In the genomic region with DNA sequence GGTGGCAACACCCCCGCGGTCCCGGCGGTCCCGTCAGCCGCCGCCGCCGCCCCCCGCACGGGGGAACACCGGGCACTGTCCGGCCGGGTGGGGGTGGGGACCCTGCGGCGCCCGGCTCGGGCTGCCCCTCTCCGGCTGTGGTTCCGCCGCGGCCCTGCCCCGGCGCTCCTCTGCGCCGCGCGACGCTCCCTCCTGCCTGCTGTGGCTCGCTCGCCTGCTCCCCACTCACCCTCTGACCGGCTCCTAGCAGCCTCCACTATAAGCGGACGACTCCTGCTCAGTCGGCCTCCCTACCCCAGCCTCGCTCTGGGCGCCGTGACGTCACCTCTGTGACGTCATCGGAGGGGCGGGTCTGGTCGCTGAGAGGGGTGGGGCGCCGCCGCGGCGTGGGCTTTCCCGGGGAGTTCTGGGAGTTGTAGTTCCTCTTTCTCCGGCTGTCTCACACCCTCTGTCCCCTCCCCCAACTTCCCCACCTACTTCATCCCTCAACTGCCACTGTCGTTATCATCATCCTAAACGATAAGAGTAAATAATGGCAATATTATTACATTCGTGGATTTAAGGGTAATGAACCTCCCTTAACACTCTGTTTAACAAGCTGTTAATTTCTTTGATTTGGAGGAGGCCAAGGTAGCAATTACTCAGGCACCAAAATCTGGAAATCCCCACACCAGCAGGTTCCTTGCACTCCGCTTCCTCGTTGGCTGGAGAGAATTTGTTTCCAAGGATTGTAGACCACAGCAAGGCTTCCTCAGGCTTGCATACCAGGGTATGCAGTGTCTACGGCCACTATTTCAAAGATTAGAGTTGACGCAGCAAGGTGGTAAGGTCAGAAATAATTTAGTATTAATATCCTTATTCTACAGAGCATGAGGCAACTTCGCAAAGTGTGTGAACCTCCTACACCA, we compare ENCODE assay signal across 1 cellular context.
A peak's percentile ranks its signal among the peaks of the same experiment; 100 is the strongest.
TF ChIP-seq lines count a peak whose summit lies in the region.

A gene (minus strand): TSS at position 308 of the 908 bp plus-strand sequence. CDS start 405 bp downstream, outside the sequence.

TF ChIP-seq in HEK293, 187 proteins besides CTCF, POLR2A, EP300 and RAD21 (continued from another document and continues in another):
- TF ChIP-seq, protein P1, sequence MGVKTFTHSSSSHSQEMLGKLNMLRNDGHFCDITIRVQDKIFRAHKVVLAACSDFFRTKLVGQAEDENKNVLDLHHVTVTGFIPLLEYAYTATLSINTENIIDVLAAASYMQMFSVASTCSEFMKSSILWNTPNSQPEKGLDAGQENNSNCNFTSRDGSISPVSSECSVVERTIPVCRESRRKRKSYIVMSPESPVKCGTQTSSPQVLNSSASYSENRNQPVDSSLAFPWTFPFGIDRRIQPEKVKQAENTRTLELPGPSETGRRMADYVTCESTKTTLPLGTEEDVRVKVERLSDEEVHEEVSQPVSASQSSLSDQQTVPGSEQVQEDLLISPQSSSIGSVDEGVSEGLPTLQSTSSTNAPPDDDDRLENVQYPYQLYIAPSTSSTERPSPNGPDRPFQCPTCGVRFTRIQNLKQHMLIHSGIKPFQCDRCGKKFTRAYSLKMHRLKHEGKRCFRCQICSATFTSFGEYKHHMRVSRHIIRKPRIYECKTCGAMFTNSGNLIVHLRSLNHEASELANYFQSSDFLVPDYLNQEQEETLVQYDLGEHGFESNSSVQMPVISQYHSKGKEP (tag by site-specific recombination; IDR thresholded peaks at IDR 0.05): peak; percentile 23; the same call in 1 of the 2 replicates
- no peak for TF ChIP-seq ZNF157 (tag by site-specific recombination; IDR thresholded peaks at IDR 0.05)
- TF ChIP-seq, protein P2, sequence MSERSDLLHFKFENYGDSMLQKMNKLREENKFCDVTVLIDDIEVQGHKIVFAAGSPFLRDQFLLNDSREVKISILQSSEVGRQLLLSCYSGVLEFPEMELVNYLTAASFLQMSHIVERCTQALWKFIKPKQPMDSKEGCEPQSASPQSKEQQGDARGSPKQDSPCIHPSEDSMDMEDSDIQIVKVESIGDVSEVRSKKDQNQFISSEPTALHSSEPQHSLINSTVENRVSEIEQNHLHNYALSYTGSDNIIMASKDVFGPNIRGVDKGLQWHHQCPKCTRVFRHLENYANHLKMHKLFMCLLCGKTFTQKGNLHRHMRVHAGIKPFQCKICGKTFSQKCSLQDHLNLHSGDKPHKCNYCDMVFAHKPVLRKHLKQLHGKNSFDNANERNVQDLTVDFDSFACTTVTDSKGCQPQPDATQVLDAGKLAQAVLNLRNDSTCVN (tag by site-specific recombination; optimal IDR thresholded peaks at IDR 0.05): peak; percentile 48
- no peak; the same call in 1 of the 2 replicates for TF ChIP-seq IKZF3 (tag by site-specific recombination; IDR thresholded peaks at IDR 0.05)
- peak; percentile 14; the same call in 1 of the 2 replicates for TF ChIP-seq YY1 (tag by site-specific recombination; IDR thresholded peaks at IDR 0.05)
- TF ChIP-seq ZNF785 (tag by site-specific recombination; IDR thresholded peaks at IDR 0.05): no peak
- TF ChIP-seq ZBTB21 (tag by site-specific recombination; IDR thresholded peaks at IDR 0.05): peak; percentile 100
- peak; percentile 98 for TF ChIP-seq KLF16 (tag by site-specific recombination; IDR thresholded peaks at IDR 0.05)
- no peak for TF ChIP-seq ZNF112 (tag by site-specific recombination; IDR thresholded peaks at IDR 0.05)
- TF ChIP-seq ZNF211 (tag by site-specific recombination; IDR thresholded peaks at IDR 0.05; ENCODE audit: low read depth): no peak
- TF ChIP-seq ZNF138 (tag by site-specific recombination; IDR thresholded peaks at IDR 0.05; ENCODE audit: borderline replicate concordance): no peak
- TF ChIP-seq, protein P3, sequence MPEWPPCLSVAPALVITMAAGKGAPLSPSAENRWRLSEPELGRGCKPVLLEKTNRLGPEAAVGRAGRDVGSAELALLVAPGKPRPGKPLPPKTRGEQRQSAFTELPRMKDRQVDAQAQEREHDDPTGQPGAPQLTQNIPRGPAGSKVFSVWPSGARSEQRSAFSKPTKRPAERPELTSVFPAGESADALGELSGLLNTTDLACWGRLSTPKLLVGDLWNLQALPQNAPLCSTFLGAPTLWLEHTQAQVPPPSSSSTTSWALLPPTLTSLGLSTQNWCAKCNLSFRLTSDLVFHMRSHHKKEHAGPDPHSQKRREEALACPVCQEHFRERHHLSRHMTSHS (tag by site-specific recombination; IDR thresholded peaks at IDR 0.05): no peak
- TF ChIP-seq ZEB2 (tag by site-specific recombination; IDR thresholded peaks at IDR 0.05): peak; percentile 65
- TF ChIP-seq ZNF621 (tag by site-specific recombination; IDR thresholded peaks at IDR 0.05): no peak
- no peak for TF ChIP-seq HOXC10 (CRISPR knock-in tag; IDR thresholded peaks at IDR 0.05)
- TF ChIP-seq, protein P4, sequence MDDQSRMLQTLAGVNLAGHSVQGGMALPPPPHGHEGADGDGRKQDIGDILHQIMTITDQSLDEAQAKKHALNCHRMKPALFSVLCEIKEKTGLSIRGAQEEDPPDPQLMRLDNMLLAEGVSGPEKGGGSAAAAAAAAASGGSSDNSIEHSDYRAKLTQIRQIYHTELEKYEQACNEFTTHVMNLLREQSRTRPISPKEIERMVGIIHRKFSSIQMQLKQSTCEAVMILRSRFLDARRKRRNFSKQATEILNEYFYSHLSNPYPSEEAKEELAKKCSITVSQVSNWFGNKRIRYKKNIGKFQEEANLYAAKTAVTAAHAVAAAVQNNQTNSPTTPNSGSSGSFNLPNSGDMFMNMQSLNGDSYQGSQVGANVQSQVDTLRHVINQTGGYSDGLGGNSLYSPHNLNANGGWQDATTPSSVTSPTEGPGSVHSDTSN (CRISPR knock-in tag; IDR thresholded peaks at IDR 0.05): no peak; the same call in 1 of the 2 replicates
- TF ChIP-seq ZNF670 (tag by site-specific recombination; IDR thresholded peaks at IDR 0.05; ENCODE audit: low read depth): no peak
- TF ChIP-seq, protein P5, sequence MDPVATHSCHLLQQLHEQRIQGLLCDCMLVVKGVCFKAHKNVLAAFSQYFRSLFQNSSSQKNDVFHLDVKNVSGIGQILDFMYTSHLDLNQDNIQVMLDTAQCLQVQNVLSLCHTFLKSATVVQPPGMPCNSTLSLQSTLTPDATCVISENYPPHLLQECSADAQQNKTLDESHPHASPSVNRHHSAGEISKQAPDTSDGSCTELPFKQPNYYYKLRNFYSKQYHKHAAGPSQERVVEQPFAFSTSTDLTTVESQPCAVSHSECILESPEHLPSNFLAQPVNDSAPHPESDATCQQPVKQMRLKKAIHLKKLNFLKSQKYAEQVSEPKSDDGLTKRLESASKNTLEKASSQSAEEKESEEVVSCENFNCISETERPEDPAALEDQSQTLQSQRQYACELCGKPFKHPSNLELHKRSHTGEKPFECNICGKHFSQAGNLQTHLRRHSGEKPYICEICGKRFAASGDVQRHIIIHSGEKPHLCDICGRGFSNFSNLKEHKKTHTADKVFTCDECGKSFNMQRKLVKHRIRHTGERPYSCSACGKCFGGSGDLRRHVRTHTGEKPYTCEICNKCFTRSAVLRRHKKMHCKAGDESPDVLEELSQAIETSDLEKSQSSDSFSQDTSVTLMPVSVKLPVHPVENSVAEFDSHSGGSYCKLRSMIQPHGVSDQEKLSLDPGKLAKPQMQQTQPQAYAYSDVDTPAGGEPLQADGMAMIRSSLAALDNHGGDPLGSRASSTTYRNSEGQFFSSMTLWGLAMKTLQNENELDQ (tag by site-specific recombination; IDR thresholded peaks at IDR 0.05; ENCODE audit: low read depth): no peak
- 0 out of 2 replicates have a peak, but pooled peaks have one; percentile 41 for TF ChIP-seq ZNF626 (tag by site-specific recombination; IDR thresholded peaks at IDR 0.05)
- TF ChIP-seq ZNF2 (tag by site-specific recombination; IDR thresholded peaks at IDR 0.05): 0 out of 2 replicates have a peak, but pooled peaks have one; percentile 39
- peak; percentile 65; the same call in 1 of the 2 replicates for TF ChIP-seq ZNF184 (tag by site-specific recombination; IDR thresholded peaks at IDR 0.05)
- no peak for TF ChIP-seq ZNF571 (tag by site-specific recombination; IDR thresholded peaks at IDR 0.05)
- TF ChIP-seq, protein P6, sequence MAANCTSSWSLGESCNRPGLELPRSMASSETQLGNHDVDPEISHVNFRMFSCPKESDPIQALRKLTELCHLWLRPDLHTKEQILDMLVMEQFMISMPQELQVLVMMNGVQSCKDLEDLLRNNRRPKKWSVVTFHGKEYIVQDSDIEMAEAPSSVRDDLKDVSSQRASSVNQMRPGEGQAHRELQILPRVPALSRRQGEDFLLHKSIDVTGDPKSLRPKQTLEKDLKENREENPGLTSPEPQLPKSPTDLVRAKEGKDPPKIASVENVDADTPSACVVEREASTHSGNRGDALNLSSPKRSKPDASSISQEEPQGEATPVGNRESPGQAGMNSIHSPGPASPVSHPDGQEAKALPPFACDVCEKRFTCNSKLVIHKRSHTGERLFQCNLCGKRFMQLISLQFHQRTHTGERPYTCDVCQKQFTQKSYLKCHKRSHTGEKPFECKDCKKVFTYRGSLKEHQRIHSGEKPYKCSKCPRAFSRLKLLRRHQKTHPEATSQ (tag by site-specific recombination; IDR thresholded peaks at IDR 0.05): no peak
- peak; percentile 96 for TF ChIP-seq ZNF660 (tag by site-specific recombination; IDR thresholded peaks at IDR 0.05)
- TF ChIP-seq ZNF366 (tag by site-specific recombination; conservative IDR thresholded peaks at IDR 0.05): no peak
- TF ChIP-seq ZNF629 (tag by site-specific recombination; IDR thresholded peaks at IDR 0.05): peak; percentile 100
- TF ChIP-seq ZBTB7A (tag by site-specific recombination; IDR thresholded peaks at IDR 0.05; ENCODE audit: low read depth): no peak; the same call in 1 of the 2 replicates
- TF ChIP-seq ZNF426 (tag by site-specific recombination; IDR thresholded peaks at IDR 0.05): no peak
- TF ChIP-seq HOXA7 (CRISPR knock-in tag; IDR thresholded peaks at IDR 0.05; ENCODE audit: borderline replicate concordance): no peak
- TF ChIP-seq ZNF747 (tag by site-specific recombination; IDR thresholded peaks at IDR 0.05): no peak
- peak; percentile 66; the same call in 1 of the 2 replicates for TF ChIP-seq ZNF24 (tag by site-specific recombination; IDR thresholded peaks at IDR 0.05)
- no peak for TF ChIP-seq ZFP41 (tag by site-specific recombination; IDR thresholded peaks at IDR 0.05; ENCODE audit: borderline replicate concordance)
- peak; percentile 53 for TF ChIP-seq ZIC2 (tag by site-specific recombination; IDR thresholded peaks at IDR 0.05)
- TF ChIP-seq, protein P7, sequence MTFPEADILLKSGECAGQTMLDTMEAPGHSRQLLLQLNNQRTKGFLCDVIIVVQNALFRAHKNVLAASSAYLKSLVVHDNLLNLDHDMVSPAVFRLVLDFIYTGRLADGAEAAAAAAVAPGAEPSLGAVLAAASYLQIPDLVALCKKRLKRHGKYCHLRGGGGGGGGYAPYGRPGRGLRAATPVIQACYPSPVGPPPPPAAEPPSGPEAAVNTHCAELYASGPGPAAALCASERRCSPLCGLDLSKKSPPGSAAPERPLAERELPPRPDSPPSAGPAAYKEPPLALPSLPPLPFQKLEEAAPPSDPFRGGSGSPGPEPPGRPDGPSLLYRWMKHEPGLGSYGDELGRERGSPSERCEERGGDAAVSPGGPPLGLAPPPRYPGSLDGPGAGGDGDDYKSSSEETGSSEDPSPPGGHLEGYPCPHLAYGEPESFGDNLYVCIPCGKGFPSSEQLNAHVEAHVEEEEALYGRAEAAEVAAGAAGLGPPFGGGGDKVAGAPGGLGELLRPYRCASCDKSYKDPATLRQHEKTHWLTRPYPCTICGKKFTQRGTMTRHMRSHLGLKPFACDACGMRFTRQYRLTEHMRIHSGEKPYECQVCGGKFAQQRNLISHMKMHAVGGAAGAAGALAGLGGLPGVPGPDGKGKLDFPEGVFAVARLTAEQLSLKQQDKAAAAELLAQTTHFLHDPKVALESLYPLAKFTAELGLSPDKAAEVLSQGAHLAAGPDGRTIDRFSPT (tag by site-specific recombination; IDR thresholded peaks at IDR 0.05): no peak
- no peak for TF ChIP-seq ZNF777 (tag by site-specific recombination; IDR thresholded peaks at IDR 0.05; ENCODE audit: borderline replicate concordance)
- TF ChIP-seq ZNF423 (tag by site-specific recombination; IDR thresholded peaks at IDR 0.05): no peak
- peak; percentile 12; the same call in 1 of the 2 replicates for TF ChIP-seq FEZF1 (tag by site-specific recombination; IDR thresholded peaks at IDR 0.05)
- TF ChIP-seq, protein P8, sequence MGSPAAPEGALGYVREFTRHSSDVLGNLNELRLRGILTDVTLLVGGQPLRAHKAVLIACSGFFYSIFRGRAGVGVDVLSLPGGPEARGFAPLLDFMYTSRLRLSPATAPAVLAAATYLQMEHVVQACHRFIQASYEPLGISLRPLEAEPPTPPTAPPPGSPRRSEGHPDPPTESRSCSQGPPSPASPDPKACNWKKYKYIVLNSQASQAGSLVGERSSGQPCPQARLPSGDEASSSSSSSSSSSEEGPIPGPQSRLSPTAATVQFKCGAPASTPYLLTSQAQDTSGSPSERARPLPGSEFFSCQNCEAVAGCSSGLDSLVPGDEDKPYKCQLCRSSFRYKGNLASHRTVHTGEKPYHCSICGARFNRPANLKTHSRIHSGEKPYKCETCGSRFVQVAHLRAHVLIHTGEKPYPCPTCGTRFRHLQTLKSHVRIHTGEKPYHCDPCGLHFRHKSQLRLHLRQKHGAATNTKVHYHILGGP (tag by site-specific recombination; IDR thresholded peaks at IDR 0.05): no peak
- peak; percentile 96 for TF ChIP-seq ZBTB17 (tag by site-specific recombination; IDR thresholded peaks at IDR 0.05)
- no peak for TF ChIP-seq TRIM28 (IDR thresholded peaks at IDR 0.05; ENCODE audit: borderline replicate concordance, low read length)
- 0 out of 2 replicates have a peak, but pooled peaks have one; percentile 3 for TF ChIP-seq GFI1B (tag by site-specific recombination; IDR thresholded peaks at IDR 0.05)
- TF ChIP-seq ZSCAN23 (tag by site-specific recombination; IDR thresholded peaks at IDR 0.05): no peak
- TF ChIP-seq ZNF350 (tag by site-specific recombination; IDR thresholded peaks at IDR 0.05): no peak
- TF ChIP-seq SP3 (tag by site-specific recombination; IDR thresholded peaks at IDR 0.05): peak; percentile 95
- no peak for TF ChIP-seq ZNF169 (tag by site-specific recombination; IDR thresholded peaks at IDR 0.05)
- TF ChIP-seq ZNF510 (tag by site-specific recombination; IDR thresholded peaks at IDR 0.05; ENCODE audit: insufficient replicate concordance): no peak
- peak; percentile 78; the same call in 1 of the 2 replicates for TF ChIP-seq ZNF561 (tag by site-specific recombination; IDR thresholded peaks at IDR 0.05; ENCODE audit: borderline replicate concordance)
- TF ChIP-seq ZNF155 (tag by site-specific recombination; IDR thresholded peaks at IDR 0.05): no peak
- no peak for TF ChIP-seq ZNF473 (tag by site-specific recombination; IDR thresholded peaks at IDR 0.05)
- TF ChIP-seq ZNF707 (tag by site-specific recombination; IDR thresholded peaks at IDR 0.05): no peak
- TF ChIP-seq ZSCAN16 (tag by site-specific recombination; IDR thresholded peaks at IDR 0.05): no peak
- TF ChIP-seq, protein P9, sequence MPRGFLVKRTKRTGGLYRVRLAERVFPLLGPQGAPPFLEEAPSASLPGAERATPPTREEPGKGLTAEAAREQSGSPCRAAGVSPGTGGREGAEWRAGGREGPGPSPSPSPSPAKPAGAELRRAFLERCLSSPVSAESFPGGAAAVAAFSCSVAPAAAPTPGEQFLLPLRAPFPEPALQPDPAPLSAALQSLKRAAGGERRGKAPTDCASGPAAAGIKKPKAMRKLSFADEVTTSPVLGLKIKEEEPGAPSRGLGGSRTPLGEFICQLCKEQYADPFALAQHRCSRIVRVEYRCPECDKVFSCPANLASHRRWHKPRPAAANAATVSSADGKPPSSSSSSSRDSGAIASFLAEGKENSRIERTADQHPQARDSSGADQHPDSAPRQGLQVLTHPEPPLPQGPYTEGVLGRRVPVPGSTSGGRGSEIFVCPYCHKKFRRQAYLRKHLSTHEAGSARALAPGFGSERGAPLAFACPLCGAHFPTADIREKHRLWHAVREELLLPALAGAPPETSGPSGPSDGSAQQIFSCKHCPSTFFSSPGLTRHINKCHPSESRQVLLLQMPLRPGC (tag by site-specific recombination; IDR thresholded peaks at IDR 0.05): no peak
- no peak; the same call in 1 of the 2 replicates for TF ChIP-seq ZNF596 (tag by site-specific recombination; IDR thresholded peaks at IDR 0.05)
